In genomic region chr5:138109463-138110265, GRCh38 we compare ENCODE assay signal across 18 cellular contexts. TPM values are rescaled to one million over a fixed set of nuclear protein-coding genes. Genes with fewer than 3 reads are reported as not detected.
DNase-seq lines count a peak whose midpoint lies in the region; ATAC-seq, FAIRE-seq and TF ChIP-seq lines count a peak whose summit lies in the region.
"Had no signal": no experiment of that assay in that cellular context is flagged by ENCODE, and none has a peak within 500 bp of the region (broad histone marks: within the 10 kb centered on the region; RNA-seq: fewer than 3 reads in every experiment).

No MANE protein-coding gene starts in this region.

- no peaks in the 10 kb centered on the region for H3K36me3 ChIP-seq in heart left ventricle
- H3K36me3 ChIP-seq: cardiac muscle cell, upper lobe of right lung had no signal

- H3K4me1 ChIP-seq in heart left ventricle: no peaks in the 10 kb centered on the region
- H3K4me1 ChIP-seq: upper lobe of right lung had no signal

- H3K27ac ChIP-seq in heart left ventricle: no peak overlapping the region
- H3K27ac ChIP-seq: cardiac muscle cell, upper lobe of right lung had no signal

- intact Hi-C loops in heart left ventricle (cut with DNase I): no loop called here

- WGBS in heart left ventricle, 4 donors: 75 to 81% (median 77%) methylated on average over 1 of the region's 1 CpG

- H3K27me3 ChIP-seq in heart left ventricle: peaks cover 0 to 7% (median 0%) of the 10 kb centered on the region in 9 donors
- H3K27me3 ChIP-seq: cardiac muscle cell, upper lobe of right lung had no signal

- peak; percentile 80 for FAIRE-seq in RCC 7860 (lab: Jason Lieb, UNC)

- H3K9me3 ChIP-seq in heart left ventricle: no peaks in the 10 kb centered on the region
- H3K9me3 ChIP-seq: upper lobe of right lung had no signal

- TF ChIP-seq POLR2A in heart left ventricle (IDR thresholded peaks at IDR 0.05): no peak

- H3K4me3 ChIP-seq in foreskin fibroblast (ENCODE audit: low read depth in 1 of 2, low read length in 2 of 2) (no peak overlapping the region), heart left ventricle (no peak overlapping the region)
- H3K4me3 ChIP-seq: cardiac muscle cell, lung, upper lobe of right lung had no signal

- TF ChIP-seq CTCF in foreskin fibroblast (IDR thresholded peaks at IDR 0.05; ENCODE audit: low read depth, low read length): no peak
- TF ChIP-seq CTCF in heart left ventricle (IDR thresholded peaks at IDR 0.05): no peak

- DNase-seq in D341Med (ENCODE audit: low spot score): peak; percentile 44
- peak; percentile 49 for DNase-seq in ELR (ENCODE audit: low read depth)
- peak; percentile 48 for DNase-seq in RCC 7860 (ENCODE audit: low spot score)
- peak; percentile 9 to 37 for DNase-seq in foreskin fibroblast
- no peak for DNase-seq in heart left ventricle
- no peak for DNase-seq in superior temporal gyrus (ENCODE audit: extremely low spot score)
- DNase-seq: activated CD4-positive, alpha-beta T cell treated with anti-CD3 and anti-CD28 coated beads, Interleukin-2, amount 10 ng/mL, durations not matched to agents 24 days and 14 days; NCI-H187 treated with DMSO at 0.1 percent for 48 hours; NCI-H446 treated with DMSO at 0.1 percent for 48 hours; nucleus accumbens; upper lobe of right lung had no signal

- ATAC-seq in GM21390 (IDR thresholded peaks at IDR 0.05; ENCODE audit: unreplicated experiment) (no peak), heart left ventricle (no peak), GM18511 (IDR thresholded peaks at IDR 0.05; ENCODE audit: unreplicated experiment) (no peak)
- ATAC-seq: upper lobe of right lung had no signal

RNA-seq across cellular contexts. Expression of gene WNT8A, which starts 25.8 kb away (rescaled TPM):
- not detected for total RNA-seq in heart left ventricle
- not detected for polyA plus RNA-seq in heart left ventricle
- total RNA-seq: activated CD4-positive, alpha-beta T cell treated with anti-CD3 and anti-CD28 coated beads, Interleukin-2, amount 10 ng/mL, durations not matched to agents 24 days and 14 days; activated T-helper 2 cell treated with anti-CD3 and anti-CD28 coated beads, Interferon-gamma antibody, Interleukin-2, Interleukin-4, amounts not matched to agents 10 μg/mL and 5 μg/mL and 100 μg/mL, durations not matched to agents 14 hours and 24 hours and 36 hours; cardiac muscle cell; G401; lung; T-helper 1 cell treated with Interleukin-12 subunit alpha and Interleukin-12 subunit beta and Interleukin-4 antibody, amounts not matched to agents 30 ng/mL and 1 ng/mL, for 36 hours; upper lobe of right lung had no signal
- polyA plus RNA-seq: cardiac muscle cell, lung had no signal

RNA-seq across cellular contexts. Expression of gene NME5, which starts 29.6 kb away (rescaled TPM):
- total RNA-seq in heart left ventricle: 1 to 10 TPM in 8 of 9 donors, under 1 TPM in 1; 0.50 to 5.1 (median 3.4) TPM
- 1 to 10 TPM; 2.8 to 4.2 TPM for polyA plus RNA-seq in heart left ventricle
- total RNA-seq: activated CD4-positive, alpha-beta T cell treated with anti-CD3 and anti-CD28 coated beads, Interleukin-2, amount 10 ng/mL, durations not matched to agents 24 days and 14 days; activated T-helper 2 cell treated with anti-CD3 and anti-CD28 coated beads, Interferon-gamma antibody, Interleukin-2, Interleukin-4, amounts not matched to agents 10 μg/mL and 5 μg/mL and 100 μg/mL, durations not matched to agents 14 hours and 24 hours and 36 hours; G401; T-helper 1 cell treated with Interleukin-12 subunit alpha and Interleukin-12 subunit beta and Interleukin-4 antibody, amounts not matched to agents 30 ng/mL and 1 ng/mL, for 36 hours had no signal

Comparison
In these comparisons a context has a peak if more than half of its experiments do, and no peak if none do; other contexts are left out.
1. DNase-seq: peak in D341Med (single experiment), ELR (single experiment), RCC 7860 (single experiment) and foreskin fibroblast (2 of 2); none in heart left ventricle (0 of 5) and superior temporal gyrus (single experiment).